In genomic region chr16:85056211-85056748, GRCh38 we compare ENCODE assay signal across 8 cellular contexts. TPM values are rescaled to one million over a fixed set of nuclear protein-coding genes. Genes with fewer than 3 reads are reported as not detected.
DNase-seq lines count a peak whose midpoint lies in the region; ATAC-seq and TF ChIP-seq lines count a peak whose summit lies in the region.
"Had no signal": no experiment of that assay in that cellular context is flagged by ENCODE, and none has a peak within 500 bp of the region (broad histone marks: within the 10 kb centered on the region; RNA-seq: fewer than 3 reads in every experiment).

No MANE protein-coding gene starts in this region.

- no peak overlapping the region for H2AK5ac ChIP-seq in trophoblast cell (ENCODE audit: low read length)

- 0 out of 2 replicates have a peak, but pooled peaks cover 3% of the 10 kb centered on the region for H3K79me2 ChIP-seq in GM23248 (ENCODE audit: insufficient read depth)
- no peaks in the 10 kb centered on the region for H3K79me2 ChIP-seq in trophoblast cell (ENCODE audit: control insufficient read depth, insufficient read depth, low read length, poor library complexity)

- no peak overlapping the region for H3K14ac ChIP-seq in trophoblast cell (ENCODE audit: low read length)

- peaks cover 14% of the 10 kb centered on the region for H3K4me1 ChIP-seq in GM23248 (ENCODE audit: insufficient read depth)
- peaks cover 0 to 40% (median 17%) of the 10 kb centered on the region in 12 donors for H3K4me1 ChIP-seq in heart left ventricle
- H3K4me1 ChIP-seq in spleen = peaks cover 27 to 92% (median 43%) of the 10 kb centered on the region in 6 donors
- peaks cover 3 to 5% of the 10 kb centered on the region in 2 experiments for H3K4me1 ChIP-seq in trophoblast cell (ENCODE audit: control insufficient read depth in 1 of 2, insufficient read depth in 2 of 2, low read length in 2 of 2)

- no peak overlapping the region for H2BK120ac ChIP-seq in trophoblast cell (ENCODE audit: insufficient read depth, low read length, poor library complexity)

- in situ Hi-C loops in GM23248 (cut with MboI) = no loop called here

- H3K79me1 ChIP-seq in trophoblast cell (ENCODE audit: low read length) = no peaks in the 10 kb centered on the region

- H2BK12ac ChIP-seq in trophoblast cell (ENCODE audit: low read length) = no peak overlapping the region

- H3K27ac ChIP-seq in GM23248 = no peak overlapping the region
- peak overlapping the region in 11 of 12 donors; percentile 17 to 95 (median 52) for H3K27ac ChIP-seq in heart left ventricle
- peak overlapping the region; percentile 81 to 95 (median 88) for H3K27ac ChIP-seq in spleen
- H3K27ac ChIP-seq in trophoblast cell (ENCODE audit: low read depth, low read length) = no peak overlapping the region

- intact Hi-C loops in heart left ventricle (cut with DNase I) (no loop called here), spleen (cut with DNase I; ENCODE audit: low total_unique reads) (no loop called here)

- no peaks in the 10 kb centered on the region for H3K9me3 ChIP-seq in GM23248 (ENCODE audit: low read depth)
- H3K9me3 ChIP-seq in heart left ventricle = no peaks in the 10 kb centered on the region
- H3K9me3 ChIP-seq in spleen = no peaks in the 10 kb centered on the region
- peaks cover 2% of the 10 kb centered on the region for H3K9me3 ChIP-seq in trophoblast cell (ENCODE audit: insufficient read depth, low read depth, low read length)

- peak; percentile 46 for DNase-seq in GM23248
- peak in 1 of 5 donors; percentile 48 for DNase-seq in heart left ventricle
- no peak for DNase-seq in spleen
- DNase-seq in foreskin melanocyte = no peak
- no peak for DNase-seq in trophoblast cell
- DNase-seq in COLO668 (lab: John Stamatoyannopoulos, UW; ENCODE audit: unreplicated experiment) = no peak

- no peak overlapping the region for H2BK5ac ChIP-seq in trophoblast cell (ENCODE audit: low read depth, low read length, poor library complexity)

- TF ChIP-seq POLR2A in heart left ventricle (IDR thresholded peaks at IDR 0.05) (no peak), spleen (IDR thresholded peaks at IDR 0.05) (no peak)

- TF ChIP-seq CTCF in WI38 (IDR thresholded peaks at IDR 0.05; ENCODE audit: low read depth, low read length) (peak; percentile 36), heart left ventricle (IDR thresholded peaks at IDR 0.05) (peak in 11 of 12 donors; percentile 22 to 57 (median 36)), spleen (IDR thresholded peaks at IDR 0.05 in 8 of 11, conservative IDR thresholded peaks at IDR 0.05 in 3 of 11) (peak in 10 of 11 experiments; percentile 21 to 67 (median 38))

- ATAC-seq in heart left ventricle = peak in 3 of 4 donors; percentile 52 to 73 (median 69)

- 77% methylated on average over 16 of the region's 16 CpGs for WGBS in GM23248 (ENCODE audit: low coverage in 1 of 2, low lambda C conversion rate in 2 of 2, missing lambda C conversion rate in 2 of 2), 2 experiments
- 68 to 80% (median 72%) methylated on average over 16 of the region's 16 CpGs for WGBS in heart left ventricle, 4 donors
- WGBS in spleen, 5 donors = 63 to 73% (median 65%) methylated on average over 16 of the region's 16 CpGs
- WGBS in trophoblast cell (ENCODE audit: extremely low coverage, insufficient coverage, insufficient read length) = no CpG with 5 or more reads among the region's 16 CpGs

- H4K20me1 ChIP-seq in GM23248 (ENCODE audit: insufficient read depth) = no peaks in the 10 kb centered on the region

- H3K9me2 ChIP-seq in GM23248 (ENCODE audit: insufficient read depth) = no peaks in the 10 kb centered on the region

- H3K4me3 ChIP-seq in GM23248 = no peak overlapping the region
- no peak overlapping the region; the same call in 1 of the 2 replicates for H3K4me3 ChIP-seq in WI38 (ENCODE audit: low read depth, low read length)
- H3K4me3 ChIP-seq in heart left ventricle = peak overlapping the region in 8 of 12 donors; percentile 0 to 45 (median 28)
- peak overlapping the region in 3 of 8 donors; percentile 7 to 61 (median 15) for H3K4me3 ChIP-seq in spleen
- H3K4me3 ChIP-seq in trophoblast cell (ENCODE audit: low read depth, low read length) = no peak overlapping the region

- H3K4ac ChIP-seq in trophoblast cell (ENCODE audit: low read depth, low read length) = no peak overlapping the region

- H4K12ac ChIP-seq in trophoblast cell (ENCODE audit: low read depth, low read length) = no peak overlapping the region

- H3K23ac ChIP-seq in trophoblast cell (ENCODE audit: low read length) = no peak overlapping the region

- H3K4me2 ChIP-seq in GM23248 (ENCODE audit: unreplicated experiment) (peak overlapping the region; percentile 87), trophoblast cell (ENCODE audit: low read length) (no peak overlapping the region)

- peaks cover 17% of the 10 kb centered on the region for H3F3A ChIP-seq in GM23248 (ENCODE audit: insufficient read depth)

- no peak overlapping the region for H3K9ac ChIP-seq in GM23248
- H3K9ac ChIP-seq in trophoblast cell (ENCODE audit: low read length) = no peak overlapping the region

- H3K36me3 ChIP-seq in GM23248 (ENCODE audit: low read depth) (no peaks in the 10 kb centered on the region), heart left ventricle (no peaks in the 10 kb centered on the region), spleen (peaks cover 0 to 21% (median 0%) of the 10 kb centered on the region in 6 donors), trophoblast cell (ENCODE audit: control insufficient read depth in 1 of 2, insufficient read depth in 2 of 2, low read length in 2 of 2) (no peaks in the 10 kb centered on the region)

- H4K91ac ChIP-seq in trophoblast cell (ENCODE audit: low read depth, low read length) = no peak overlapping the region

- no peak overlapping the region for H3K18ac ChIP-seq in trophoblast cell (ENCODE audit: low read length)

- no peak overlapping the region for H4K8ac ChIP-seq in trophoblast cell (ENCODE audit: low read depth, low read length)

- H3K27me3 ChIP-seq in GM23248 (replicated peaks; ENCODE audit: insufficient read depth) = no peaks in the 10 kb centered on the region
- H3K27me3 ChIP-seq in heart left ventricle = no peaks in the 10 kb centered on the region
- no peaks in the 10 kb centered on the region for H3K27me3 ChIP-seq in spleen (replicated peaks in 1 of 7)
- H3K27me3 ChIP-seq in trophoblast cell (ENCODE audit: insufficient read depth, low read length) = no peaks in the 10 kb centered on the region

- H2AFZ ChIP-seq in GM23248 (no peak overlapping the region), trophoblast cell (ENCODE audit: insufficient read depth, low read length, poor library complexity) (no peak overlapping the region)

RNA-seq across cellular contexts. Expression of gene KIAA0513, which starts 28.7 kb away (rescaled TPM):
- total RNA-seq in GM23248 (2014; rRNA removed; shearing (Covaris generic)) = 5.3 and 7.6 TPM in 2 replicates
- polyA plus RNA-seq in GM23248 (2016; fragmentation: Nextera tagmentation; extraction: Ambion mirVana) (5.4 and 5.8 TPM in 2 replicates), heart left ventricle (1 to 10 TPM; 4.5 to 6.7 TPM), spleen (1 to 10 TPM; 1.7 to 6.0 (median 2.0) TPM)
- total RNA-seq in heart left ventricle (10 to 100 TPM in 4 of 9 donors, 1 to 10 TPM in 5; 4.8 to 14.0 (median 10.0) TPM), spleen (10 to 100 TPM; 21.4 to 30.0 (median 23.3) TPM)
- polyA plus RNA-seq in trophoblast cell (2013) = 11.0 and 11.8 TPM in 2 replicates

RNA-seq across cellular contexts. Expression of gene ZDHHC7, which starts 44.9 kb away (rescaled TPM):
- total RNA-seq in GM23248 (2014; rRNA removed; shearing (Covaris generic)) = 71.8 and 95.2 TPM in 2 replicates
- polyA plus RNA-seq in GM23248 (2016; fragmentation: Nextera tagmentation; extraction: Ambion mirVana) = 39.3 and 39.9 TPM in 2 replicates
- 10 to 100 TPM; 32.9 to 66.7 (median 44.7) TPM for total RNA-seq in heart left ventricle
- polyA plus RNA-seq in heart left ventricle = 10 to 100 TPM; 12.0 to 29.7 TPM
- total RNA-seq in spleen = 10 to 100 TPM; 39.3 to 87.1 (median 52.3) TPM
- polyA plus RNA-seq in spleen = 10 to 100 TPM; 10.3 to 21.5 (median 16.0) TPM
- polyA plus RNA-seq in trophoblast cell (2013) = 46.3 and 46.6 TPM in 2 replicates

RNA-seq across cellular contexts. Expression of gene CIBAR2, which starts 56.0 kb away (rescaled TPM):
- total RNA-seq in GM23248 (2014; rRNA removed; shearing (Covaris generic)) = not detected in 2 replicates
- polyA plus RNA-seq in GM23248 (2016; fragmentation: Nextera tagmentation; extraction: Ambion mirVana) (not detected in 2 replicates), heart left ventricle (not detected), spleen (under 1 TPM; 0.13 to 0.77 (median 0.30) TPM)
- total RNA-seq in heart left ventricle (not detected), spleen (1 to 10 TPM in 2 of 7 donors, under 1 TPM in 2, not detected in 3; 0.33 to 2.4 (median 0.91) TPM)
- polyA plus RNA-seq in trophoblast cell (2013) = 0.03 TPM in 1 of 2 replicates, not detected in the other
- polyA plus RNA-seq: neural cell had no signal

Comparison
In these comparisons a context has a peak if more than half of its experiments do, and no peak if none do; other contexts are left out.
1. H3K27ac ChIP-seq: peak in heart left ventricle (11 of 12) and spleen (8 of 8); none in GM23248 (single experiment) and trophoblast cell (single experiment).
2. H3K4me3 ChIP-seq: peak in heart left ventricle (8 of 12); none in GM23248 (single experiment), WI38 (single experiment) and trophoblast cell (single experiment).
3. Peak in every context shown above with its lines, with median percentiles within 50 percentile points of each other: CTCF ChIP-seq.